ENCODE assay signal across 8 cellular contexts in the genomic region with DNA sequence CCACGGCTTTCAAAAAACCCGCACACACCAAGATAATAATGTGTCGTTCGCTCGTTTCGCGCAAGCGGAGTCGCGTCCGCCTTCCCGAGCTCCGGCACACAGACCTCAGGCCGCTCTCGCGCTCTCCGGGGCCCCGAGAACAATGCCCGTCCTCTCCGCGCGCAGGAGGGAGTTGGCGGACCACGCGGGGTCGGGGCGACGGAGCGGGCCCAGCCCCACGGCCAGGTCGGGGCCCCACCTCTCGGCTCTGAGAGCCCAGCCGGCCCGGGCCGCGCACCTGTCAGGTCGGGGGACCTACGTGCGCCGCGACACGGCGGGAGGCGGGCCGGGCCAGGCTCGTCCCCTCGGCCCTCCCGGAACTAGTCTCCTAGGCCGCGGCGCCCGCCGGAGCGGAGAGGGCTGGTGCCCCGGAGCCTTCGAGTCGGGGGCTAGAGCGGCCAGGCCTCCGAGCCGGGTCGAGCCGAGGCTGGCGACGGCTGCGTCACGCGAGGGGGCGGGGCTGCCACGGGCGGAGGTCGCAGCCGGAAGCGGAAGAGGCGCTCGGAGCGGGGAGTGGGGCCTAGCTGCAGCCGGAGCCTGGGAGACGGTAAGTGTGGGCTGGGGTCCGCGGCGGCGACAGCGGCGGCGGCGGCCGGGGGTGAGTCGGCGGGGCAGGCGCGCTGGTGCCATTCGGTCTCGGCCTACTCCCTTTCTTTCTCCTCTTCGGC. TPM values are rescaled to one million over a fixed set of nuclear protein-coding genes. Genes with fewer than 3 reads are reported as not detected.
A peak's percentile ranks its signal among the peaks of the same experiment; 100 is the strongest.
DNase-seq lines count a peak whose midpoint lies in the region; ATAC-seq lines count a peak whose summit lies in the region.

Gene CLK3, plus strand, starts transcription at position 524 of the 707 bp plus-strand sequence. CDS start 3,361 bp downstream, outside the sequence.

- no peaks in the 10 kb centered on the region for H3K27me3 ChIP-seq in BLaER1

- peak within 1 kb of the TSS; percentile 97 for H3K9ac ChIP-seq in BLaER1

- no peaks in the 10 kb centered on the region for H3K27me3 Mint-ChIP-seq in activated CD4-positive, alpha-beta T cell treated with anti-CD3 and anti-CD28 coated beads, Interleukin-2, amount 10 ng/mL, durations not matched to agents 7 days and 5 days

- H3K4me2 ChIP-seq in BLaER1: peak within 1 kb of the TSS; percentile 96

- H3K27ac ChIP-seq in BLaER1: peak within 1 kb of the TSS; percentile 98

- peaks cover 51% of the 10 kb centered on the region for H3K4me1 Mint-ChIP-seq in activated CD4-positive, alpha-beta T cell treated with anti-CD3 and anti-CD28 coated beads, Interleukin-2, amount 10 ng/mL, durations not matched to agents 7 days and 5 days

- CTCF ChIA-PET in activated CD4-positive, alpha-beta T cell treated with anti-CD3 and anti-CD28 coated beads, Interleukin-2, amount 10 ng/mL, durations not matched to agents 7 days and 5 days (lab: Charles Lee): interaction anchor here (0.5 to 15.1 kb wide), 4 partner anchors 11 to 534 kb away, joined by 3 to 144 read pairs (median 14); no protein-coding TSS in a partner anchor

- DNase-seq in NCI-H69 (lab: John Stamatoyannopoulos, UW): peak; percentile 96
- peak; percentile 95 for DNase-seq in activated CD4-positive, alpha-beta T cell treated with anti-CD3 and anti-CD28 coated beads, Interleukin-2, amount 10 ng/mL, durations not matched to agents 7 days and 5 days
- peak; percentile 42 for DNase-seq in cortex of kidney (lab: John Stamatoyannopoulos, UW)
- DNase-seq in left lobe of liver (ENCODE audit: low spot score): peak; percentile 98
- DNase-seq in stimulated activated CD4-positive, alpha-beta T cell treated with anti-CD3 and anti-CD28 coated beads, Interleukin-2, amount 100 ng/mL, for 4 hours (ENCODE audit: low read depth): peak; percentile 94

- peaks cover 66% of the 10 kb centered on the region for H3K4me1 ChIP-seq in BLaER1

- peak within 1 kb of the TSS; percentile 96 for H3K27ac Mint-ChIP-seq in activated CD4-positive, alpha-beta T cell treated with anti-CD3 and anti-CD28 coated beads, Interleukin-2, amount 10 ng/mL, durations not matched to agents 7 days and 5 days

- ATAC-seq in GM19328 (IDR thresholded peaks at IDR 0.05; ENCODE audit: unreplicated experiment) (peak; percentile 72), HG03469 (IDR thresholded peaks at IDR 0.05; ENCODE audit: unreplicated experiment) (peak; percentile 67), left lobe of liver (peak; percentile 84)

- no peaks in the 10 kb centered on the region for H3K9me3 ChIP-seq in BLaER1

- peak within 1 kb of the TSS; percentile 85 for H3K4me3 Mint-ChIP-seq in activated CD4-positive, alpha-beta T cell treated with anti-CD3 and anti-CD28 coated beads, Interleukin-2, amount 10 ng/mL, durations not matched to agents 7 days and 5 days

- H3K36me3 ChIP-seq in BLaER1: peaks cover 34% of the 10 kb centered on the region

- no peaks in the 10 kb centered on the region for H3K9me3 Mint-ChIP-seq in activated CD4-positive, alpha-beta T cell treated with anti-CD3 and anti-CD28 coated beads, Interleukin-2, amount 10 ng/mL, durations not matched to agents 7 days and 5 days

- H3K36me3 Mint-ChIP-seq in activated CD4-positive, alpha-beta T cell treated with anti-CD3 and anti-CD28 coated beads, Interleukin-2, amount 10 ng/mL, durations not matched to agents 7 days and 5 days (ENCODE audit: low read depth): peaks cover 22% of the 10 kb centered on the region

- H3K4me3 ChIP-seq in BLaER1: peak within 1 kb of the TSS; percentile 99

- POLR2A ChIA-PET in activated CD4-positive, alpha-beta T cell treated with anti-CD3 and anti-CD28 coated beads, Interleukin-2, amount 10 ng/mL, durations not matched to agents 7 days and 5 days (lab: Charles Lee): interaction anchor here (0.7 to 1.2 kb wide), 2 partner anchors 75 to 173 kb away, joined by 3 to 4 read pairs; partner anchors contain the start of gene ARID3B

- peaks cover 47% of the 10 kb centered on the region for H4K20me1 ChIP-seq in BLaER1

RNA-seq across cellular contexts. Expression of gene CLK3, which starts in this region (rescaled TPM):
- total RNA-seq in activated CD4-positive, alpha-beta T cell treated with anti-CD3 and anti-CD28 coated beads, Interleukin-2, amount 10 ng/mL, durations not matched to agents 7 days and 5 days: 100 to 1,000 TPM; 126 to 134 TPM
- total RNA-seq in left lobe of liver: 32.3 TPM

Comparison
In these comparisons a context has a peak if more than half of its experiments do, and no peak if none do; other contexts are left out.
1. Peak in every context shown above with its lines: DNase-seq, ATAC-seq, H3K4me3 ChIP-seq and H3K27ac ChIP-seq.
2. DNase-seq: peak in every context shown above with its lines; median percentile 98 in left lobe of liver; 96 in NCI-H69; 95 in activated CD4-positive, alpha-beta T cell treated with anti-CD3 and anti-CD28 coated beads, Interleukin-2, amount 10 ng/mL, durations not matched to agents 7 days and 5 days; 94 in stimulated activated CD4-positive, alpha-beta T cell treated with anti-CD3 and anti-CD28 coated beads, Interleukin-2, amount 100 ng/mL, for 4 hours; 42 in cortex of kidney.